In genomic region chr17:75343007-75343406, GRCh38 we compare ENCODE assay signal across 15 cellular contexts. TPM values are rescaled to one million over a fixed set of nuclear protein-coding genes. Genes with fewer than 3 reads are reported as not detected.
DNase-seq lines count a peak whose midpoint lies in the region; ATAC-seq and TF ChIP-seq lines count a peak whose summit lies in the region.
"Had no signal": no experiment of that assay in that cellular context is flagged by ENCODE, and none has a peak within 500 bp of the region (broad histone marks: within the 10 kb centered on the region; RNA-seq: fewer than 3 reads in every experiment).

No MANE protein-coding gene starts in this region.

- no peaks in the 10 kb centered on the region for H3K36me3 ChIP-seq in mesenchymal stem cell (ENCODE audit: control insufficient read depth in 1 of 2, insufficient read depth in 2 of 2, low read depth in 1 of 2, low read length in 2 of 2)
- H3K36me3 ChIP-seq: left ventricle myocardium inferior, suprapubic skin, WERI-Rb-1 had no signal

- no peak for TF ChIP-seq CTCF in GM13976 (IDR thresholded peaks at IDR 0.05; ENCODE audit: borderline replicate concordance, control extremely low read depth, extremely low read depth, insufficient read depth, missing control alignments)

- in situ Hi-C loops in GM13976 (cut with MboI; ENCODE audit: low sequenced_read_pairs, unreplicated experiment), result no loop called here

- H3K79me1 ChIP-seq in mesenchymal stem cell (replicated peaks; ENCODE audit: low read length, poor library complexity, severe bottlenecking), result peaks cover 19% of the 10 kb centered on the region

- peak; percentile 41 to 46 for ATAC-seq in right cardiac atrium

- H2BK15ac ChIP-seq in mesenchymal stem cell (ENCODE audit: low read depth, poor library complexity, severe bottlenecking), result no peak overlapping the region

- H3K14ac ChIP-seq in mesenchymal stem cell (ENCODE audit: low read length in 2 of 2), result no peak overlapping the region

- no peak overlapping the region for H3K23ac ChIP-seq in mesenchymal stem cell (ENCODE audit: low read length in 2 of 2)

- no peak overlapping the region for H2AFZ ChIP-seq in mesenchymal stem cell (ENCODE audit: low read depth, low read length)

- no peak overlapping the region for H3K4me3 ChIP-seq in right cardiac atrium (ENCODE audit: low read length)
- no peak overlapping the region for H3K4me3 ChIP-seq in mesenchymal stem cell (ENCODE audit: insufficient read depth in 1 of 2, low read depth in 1 of 2, low read length in 2 of 2)
- H3K4me3 ChIP-seq: left ventricle myocardium inferior, SJSA1, suprapubic skin had no signal

- no peak overlapping the region for H2BK12ac ChIP-seq in mesenchymal stem cell (ENCODE audit: low read length in 2 of 2)

- peaks cover 26% of the 10 kb centered on the region for H3K4me1 ChIP-seq in right cardiac atrium (ENCODE audit: control insufficient read depth, insufficient read depth, low read length)
- peaks cover 13% of the 10 kb centered on the region for H3K4me1 ChIP-seq in mesenchymal stem cell (ENCODE audit: control insufficient read depth, insufficient read depth, low read depth, low read length)

- H3K27ac ChIP-seq in right cardiac atrium (ENCODE audit: low read length), result no peak overlapping the region
- no peak overlapping the region for H3K27ac ChIP-seq in mesenchymal stem cell (ENCODE audit: low read length, poor library complexity, severe bottlenecking)
- H3K27ac ChIP-seq: left ventricle myocardium inferior, SJSA1, suprapubic skin, WERI-Rb-1 had no signal

- H3K9me3 ChIP-seq in right cardiac atrium (ENCODE audit: control insufficient read depth, low read length), result no peaks in the 10 kb centered on the region
- no peaks in the 10 kb centered on the region for H3K9me3 ChIP-seq in mesenchymal stem cell (ENCODE audit: control insufficient read depth, low read length)
- H3K9me3 ChIP-seq: left ventricle myocardium inferior, SJSA1, suprapubic skin had no signal

- H3K27me3 ChIP-seq in right cardiac atrium (ENCODE audit: control insufficient read depth, insufficient read depth) (no peaks in the 10 kb centered on the region), mesenchymal stem cell (ENCODE audit: control insufficient read depth in 1 of 2, insufficient read depth in 1 of 2, low read length in 2 of 2) (no peaks in the 10 kb centered on the region)
- H3K27me3 ChIP-seq: SJSA1, suprapubic skin had no signal

- H3K4ac ChIP-seq in mesenchymal stem cell (ENCODE audit: low read depth in 1 of 2, low read length in 2 of 2), result no peak overlapping the region

- no peak overlapping the region for H3K9ac ChIP-seq in mesenchymal stem cell (ENCODE audit: low read length)

- 54% methylated on average over 3 of the region's 3 CpGs for WGBS in right cardiac atrium
- WGBS in mesenchymal stem cell, result 95% methylated on average over 3 of the region's 3 CpGs

- no peak overlapping the region for H4K8ac ChIP-seq in mesenchymal stem cell (ENCODE audit: low read length)

- H2AK5ac ChIP-seq in mesenchymal stem cell (ENCODE audit: low read length, severe bottlenecking), result no peak overlapping the region

- no peak overlapping the region for H3K18ac ChIP-seq in mesenchymal stem cell (ENCODE audit: low read depth in 1 of 2, low read length in 2 of 2)

- H3K4me2 ChIP-seq in mesenchymal stem cell (ENCODE audit: low read length, poor library complexity, severe bottlenecking), result no peak overlapping the region

- no peak overlapping the region for H4K91ac ChIP-seq in mesenchymal stem cell (ENCODE audit: low read length)

- no peak overlapping the region for H2BK5ac ChIP-seq in mesenchymal stem cell (ENCODE audit: low read depth, low read length, poor library complexity, severe bottlenecking)

- H2BK120ac ChIP-seq in mesenchymal stem cell (ENCODE audit: low read depth, low read length), result no peak overlapping the region

- intact Hi-C loops in right cardiac atrium (cut with DNase I) (loop anchor here in 1 of 4 donors (10.0 kb wide), 1 partner anchor 52 kb away; no protein-coding TSS in a partner anchor), cardiac septum (cut with DNase I) (no loop called here)

- DNase-seq in right cardiac atrium (no peak), cardiac septum (ENCODE audit: low spot score) (no peak), NCI-H82 (lab: John Stamatoyannopoulos, UW) (peak; percentile 71), cerebellar cortex (ENCODE audit: low spot score) (peak; percentile 59), GM13976 (ENCODE audit: low spot score) (no peak), NCI-H526 (lab: John Stamatoyannopoulos, UW) (no peak), mesenchymal stem cell (no peak), SKM-1 treated with dmso at 0.1 percent for 144 hours (lab: John Stamatoyannopoulos, UW; ENCODE audit: unreplicated experiment) (no peak)
- DNase-seq: amniotic stem cell, left ventricle myocardium inferior, NCI-H1436, OCI-M1, WERI-Rb-1 had no signal

RNA-seq across cellular contexts. Expression of gene SLC25A19, which starts 53.8 kb away (rescaled TPM):
- total RNA-seq in right cardiac atrium (10 to 100 TPM in 2 of 4 donors, 1 to 10 TPM in 2; 8.4 to 23.5 (median 14.8) TPM), cardiac septum (8.5 TPM)
- polyA plus RNA-seq in right cardiac atrium, result 14.2 TPM
- 5.0 TPM for polyA plus RNA-seq in mesenchymal stem cell (2013, experiment 1 of 2)
- polyA plus RNA-seq in mesenchymal stem cell (2013, experiment 2 of 2), result 4.5 TPM

Comparison
In these comparisons a context has a peak if more than half of its experiments do, and no peak if none do; other contexts are left out.
1. DNase-seq: peak in NCI-H82 (single experiment) and cerebellar cortex (single experiment); none in right cardiac atrium (0 of 3), cardiac septum (single experiment), GM13976 (single experiment), NCI-H526 (0 of 2), mesenchymal stem cell (single experiment) and SKM-1 treated with dmso at 0.1 percent for 144 hours (single experiment).